ENCODE assay signal across 17 cellular contexts in the genomic region with DNA sequence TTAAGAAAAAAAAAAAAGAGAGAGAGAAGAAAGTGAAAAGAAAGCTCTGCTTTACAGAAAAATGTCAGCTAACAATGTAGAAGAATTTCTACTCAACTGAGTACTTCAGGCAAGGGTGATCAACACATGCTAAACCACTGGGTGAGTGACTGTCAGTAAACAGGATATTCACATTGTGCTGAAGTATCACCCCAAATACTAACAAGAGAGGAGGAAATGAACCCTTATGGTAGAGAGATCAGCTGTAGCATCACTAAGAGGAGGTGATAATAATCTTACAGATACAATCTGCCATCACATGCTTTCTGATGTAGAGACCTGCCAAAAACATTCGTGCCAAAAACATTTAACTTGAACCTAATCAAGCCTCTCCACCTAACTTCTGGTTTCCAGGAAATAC. TPM values are rescaled to one million over a fixed set of nuclear protein-coding genes. Genes with fewer than 3 reads are reported as not detected.
A peak's percentile ranks its signal among the peaks of the same experiment; 100 is the strongest.
DNase-seq lines count a peak whose midpoint lies in the region; ATAC-seq and TF ChIP-seq lines count a peak whose summit lies in the region.
"Had no signal": no experiment of that assay in that cellular context is flagged by ENCODE, and none has a peak within 500 bp of the region (broad histone marks: within the 10 kb centered on the region; RNA-seq: fewer than 3 reads in every experiment).

No MANE protein-coding gene starts in this region.

- no peak overlapping the region for H3K4me2 ChIP-seq in neural progenitor cell

- H4K20me1 ChIP-seq in neural progenitor cell (ENCODE audit: low read depth) = no peaks in the 10 kb centered on the region

- H3K27ac Mint-ChIP-seq in activated naive CD4-positive, alpha-beta T cell treated with anti-CD3 and anti-CD28 coated beads, Interleukin-2, amount 10 ng/mL, durations not matched to agents 7 days and 5 days = peak overlapping the region; percentile 97
- H3K27ac Mint-ChIP-seq in stimulated activated naive CD8-positive, alpha-beta T cell treated with anti-CD3 and anti-CD28 coated beads, Interleukin-15, Interleukin-2, amounts not matched to agents 100 ng/mL and 50 ng/mL, for 24 hours = peak overlapping the region; percentile 23
- H3K27ac Mint-ChIP-seq in neural progenitor cell = no peak overlapping the region

- H3K79me2 ChIP-seq in neural progenitor cell (ENCODE audit: low read depth) = no peaks in the 10 kb centered on the region

- peaks cover 87% of the 10 kb centered on the region for H3K36me3 Mint-ChIP-seq in activated naive CD4-positive, alpha-beta T cell treated with anti-CD3 and anti-CD28 coated beads, Interleukin-2, amount 10 ng/mL, durations not matched to agents 7 days and 5 days
- peaks cover 71% of the 10 kb centered on the region for H3K36me3 Mint-ChIP-seq in stimulated activated naive CD8-positive, alpha-beta T cell treated with anti-CD3 and anti-CD28 coated beads, Interleukin-15, Interleukin-2, amounts not matched to agents 100 ng/mL and 50 ng/mL, for 24 hours (ENCODE audit: low read depth)
- peaks cover 7% of the 10 kb centered on the region for H3K36me3 Mint-ChIP-seq in neural progenitor cell

- H3K4me1 Mint-ChIP-seq in activated naive CD4-positive, alpha-beta T cell treated with anti-CD3 and anti-CD28 coated beads, Interleukin-2, amount 10 ng/mL, durations not matched to agents 7 days and 5 days = peaks cover 56% of the 10 kb centered on the region
- H3K4me1 Mint-ChIP-seq in stimulated activated naive CD8-positive, alpha-beta T cell treated with anti-CD3 and anti-CD28 coated beads, Interleukin-15, Interleukin-2, amounts not matched to agents 100 ng/mL and 50 ng/mL, for 24 hours (ENCODE audit: low read depth) = peaks cover 24% of the 10 kb centered on the region
- H3K4me1 Mint-ChIP-seq in neural progenitor cell = no peaks in the 10 kb centered on the region

- H3F3A ChIP-seq in neural progenitor cell (ENCODE audit: low read depth) = no peaks in the 10 kb centered on the region

- no peak overlapping the region for H3K27ac ChIP-seq in left lung
- H3K27ac ChIP-seq in neural progenitor cell = no peak overlapping the region
- H3K27ac ChIP-seq: HL-60, ovary had no signal

- H3K9me3 ChIP-seq in left lung = no peaks in the 10 kb centered on the region
- H3K9me3 ChIP-seq in neural progenitor cell (ENCODE audit: low read depth) = no peaks in the 10 kb centered on the region
- H3K9me3 ChIP-seq: ovary had no signal

- TF ChIP-seq CTCF in left lung (IDR thresholded peaks at IDR 0.05) (no peak), neural progenitor cell (IDR thresholded peaks at IDR 0.05) (no peak)

- no peak overlapping the region for H2AFZ ChIP-seq in neural progenitor cell (replicated peaks)

- H3K27me3 ChIP-seq in left lung (no peaks in the 10 kb centered on the region), neural progenitor cell (no peaks in the 10 kb centered on the region)
- H3K27me3 ChIP-seq: ovary had no signal

- H3K4me3 ChIP-seq in left lung (no peak overlapping the region), neural progenitor cell (no peak overlapping the region)
- H3K4me3 ChIP-seq: ovary had no signal

- H3K9me3 Mint-ChIP-seq in activated naive CD4-positive, alpha-beta T cell treated with anti-CD3 and anti-CD28 coated beads, Interleukin-2, amount 10 ng/mL, durations not matched to agents 7 days and 5 days = no peaks in the 10 kb centered on the region
- H3K9me3 Mint-ChIP-seq in stimulated activated naive CD8-positive, alpha-beta T cell treated with anti-CD3 and anti-CD28 coated beads, Interleukin-15, Interleukin-2, amounts not matched to agents 100 ng/mL and 50 ng/mL, for 24 hours = no peaks in the 10 kb centered on the region
- no peaks in the 10 kb centered on the region for H3K9me3 Mint-ChIP-seq in neural progenitor cell

- no peak overlapping the region for H3K4me3 Mint-ChIP-seq in activated naive CD4-positive, alpha-beta T cell treated with anti-CD3 and anti-CD28 coated beads, Interleukin-2, amount 10 ng/mL, durations not matched to agents 7 days and 5 days
- H3K4me3 Mint-ChIP-seq in stimulated activated naive CD8-positive, alpha-beta T cell treated with anti-CD3 and anti-CD28 coated beads, Interleukin-15, Interleukin-2, amounts not matched to agents 100 ng/mL and 50 ng/mL, for 24 hours = no peak overlapping the region
- no peak overlapping the region for H3K4me3 Mint-ChIP-seq in neural progenitor cell

- no peaks in the 10 kb centered on the region for H3K27me3 Mint-ChIP-seq in activated naive CD4-positive, alpha-beta T cell treated with anti-CD3 and anti-CD28 coated beads, Interleukin-2, amount 10 ng/mL, durations not matched to agents 7 days and 5 days
- no peaks in the 10 kb centered on the region for H3K27me3 Mint-ChIP-seq in stimulated activated naive CD8-positive, alpha-beta T cell treated with anti-CD3 and anti-CD28 coated beads, Interleukin-15, Interleukin-2, amounts not matched to agents 100 ng/mL and 50 ng/mL, for 24 hours
- peaks cover 2% of the 10 kb centered on the region for H3K27me3 Mint-ChIP-seq in neural progenitor cell (ENCODE audit: insufficient read depth, low read depth)

- DNase-seq in activated naive CD4-positive, alpha-beta T cell treated with anti-CD3 and anti-CD28 coated beads, Interleukin-2, amount 10 ng/mL, durations not matched to agents 7 days and 5 days = peak; percentile 36
- DNase-seq in activated naive CD4-positive, alpha-beta T cell treated with anti-CD3 and anti-CD28 coated beads, Interleukin-2, amount 50 U/mL, for 16 hours = no peak
- DNase-seq in T-helper 22 cell (ENCODE audit: low read depth) = peak; percentile 28
- DNase-seq in dermis microvascular lymphatic vessel endothelial cell (ENCODE audit: low read depth in 2 of 2) = peak; percentile 40 to 48
- DNase-seq in DMS 273 treated with DMSO at 0.1 percent for 48 hours (lab: John Stamatoyannopoulos, UW) = no peak
- DNase-seq in left lung = no peak
- DNase-seq in neural progenitor cell (ENCODE audit: low spot score) = no peak
- DNase-seq: Calu3; left colon; NCI-H2029; NCI-H446; ovary; stimulated activated CD4-positive, alpha-beta T cell treated with anti-CD3 and anti-CD28 coated beads, Interleukin-2, amount 100 ng/mL, for 24 hours had no signal

- H3K36me3 ChIP-seq in left lung = peaks cover 0 to 100% of the 10 kb centered on the region in 2 donors
- H3K36me3 ChIP-seq in neural progenitor cell = no peaks in the 10 kb centered on the region
- H3K36me3 ChIP-seq: ovary had no signal

- no peak overlapping the region for H3K9ac ChIP-seq in neural progenitor cell

- intact Hi-C loops in left lung (cut with DNase I) = no loop called here

- CTCF ChIA-PET in activated naive CD4-positive, alpha-beta T cell treated with anti-CD3 and anti-CD28 coated beads, Interleukin-2, amount 10 ng/mL, durations not matched to agents 7 days and 5 days (lab: Charles Lee) = interaction anchor here (0.9 to 4.1 kb wide), 6 partner anchors 9 to 139 kb away, joined by 3 to 28 read pairs (median 5); no protein-coding TSS in a partner anchor

- ATAC-seq in left lung = no peak
- ATAC-seq: left colon, Right ventricle myocardium inferior, sciatic nerve had no signal

- no peaks in the 10 kb centered on the region for H3K4me1 ChIP-seq in left lung
- no peaks in the 10 kb centered on the region for H3K4me1 ChIP-seq in neural progenitor cell

RNA-seq across cellular contexts. Expression of gene ICAM2, which starts 30.7 kb away (rescaled TPM):
- total RNA-seq in dermis microvascular lymphatic vessel endothelial cell = 220 and 251 TPM in 2 replicates
- total RNA-seq in left lung = 10 to 100 TPM; 32.3 to 46.9 TPM
- not detected in 2 replicates for total RNA-seq in neural progenitor cell (ENCODE audit: low replicate concordance)

RNA-seq across cellular contexts. Expression of gene PRR29, which starts 53.0 kb away (rescaled TPM):
- total RNA-seq in dermis microvascular lymphatic vessel endothelial cell (0.51 and 0.76 TPM in 2 replicates), left lung (1 to 10 TPM; 1.0 to 5.0 TPM), neural progenitor cell (ENCODE audit: low replicate concordance) (0.95 and 1.5 TPM in 2 replicates)

Comparison
In these comparisons a context has a peak if more than half of its experiments do, and no peak if none do; other contexts are left out.
1. DNase-seq: peak in activated naive CD4-positive, alpha-beta T cell treated with anti-CD3 and anti-CD28 coated beads, Interleukin-2, amount 10 ng/mL, durations not matched to agents 7 days and 5 days (single experiment), T-helper 22 cell (single experiment) and dermis microvascular lymphatic vessel endothelial cell (2 of 2); none in activated naive CD4-positive, alpha-beta T cell treated with anti-CD3 and anti-CD28 coated beads, Interleukin-2, amount 50 U/mL, for 16 hours (single experiment), DMS 273 treated with DMSO at 0.1 percent for 48 hours (single experiment), left lung (0 of 2) and neural progenitor cell (single experiment).
2. RNA of gene ICAM2, which starts 30.7 kb away (total RNA-seq): 220 to 251 TPM in dermis microvascular lymphatic vessel endothelial cell and 32.3 to 46.9 TPM in left lung; not detected in neural progenitor cell; every median in the first group is over 10 times any median in the second.